In the genomic region with DNA sequence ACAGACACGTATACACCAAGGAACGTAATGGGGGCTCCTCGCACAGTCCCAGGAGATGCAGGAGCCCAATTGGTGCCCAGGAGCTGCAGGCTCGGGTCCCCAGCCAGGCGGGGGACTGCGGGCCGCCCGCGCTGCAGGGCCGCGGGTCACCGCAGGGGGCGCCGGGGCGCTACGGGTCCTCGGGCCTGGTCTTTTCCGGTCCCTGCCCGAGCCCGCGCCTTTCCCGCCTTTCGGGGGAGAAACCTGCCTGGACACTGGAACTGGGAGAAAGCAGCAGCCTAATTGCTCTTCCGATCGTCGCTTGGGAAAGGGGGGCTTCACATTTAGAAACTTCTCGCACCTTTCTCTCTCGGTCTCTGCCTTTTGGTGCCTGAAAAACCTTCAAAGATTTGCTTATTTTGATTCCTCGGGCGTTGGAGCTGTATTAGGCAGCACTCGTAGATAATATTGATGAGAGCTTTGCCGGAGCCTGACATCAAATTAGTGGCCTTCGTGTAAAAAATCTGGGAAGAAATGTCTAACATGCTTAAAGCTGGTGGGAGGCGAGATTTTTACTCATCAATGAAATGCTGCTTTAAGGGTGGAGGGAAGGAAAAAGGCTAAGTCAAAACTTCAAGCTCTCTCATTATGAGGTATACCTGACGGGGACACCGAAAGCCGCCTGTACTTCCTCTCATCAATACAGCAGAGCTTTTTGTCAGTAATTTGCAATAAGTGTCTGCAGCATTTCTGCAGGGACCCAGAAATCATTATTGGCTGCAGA, we compare ENCODE assay signal across 8 cellular contexts. TPM values are rescaled to one million over a fixed set of nuclear protein-coding genes. Genes with fewer than 3 reads are reported as not detected.
DNase-seq lines count a peak whose midpoint lies in the region; ATAC-seq and TF ChIP-seq lines count a peak whose summit lies in the region.

No MANE protein-coding gene starts in this region.

- H3K27me3 Mint-ChIP-seq in activated CD8-positive, alpha-beta T cell treated with anti-CD3 and anti-CD28 coated beads for 36 hours, result peaks cover 82% of the 10 kb centered on the region
- H3K27me3 Mint-ChIP-seq in activated CD8-positive, alpha-beta T cell treated with anti-CD3 and anti-CD28 coated beads, Interleukin-2, amount 10 ng/mL, durations not matched to agents 7 days and 5 days (ENCODE audit: low read depth), result peaks cover 79% of the 10 kb centered on the region
- H3K27me3 Mint-ChIP-seq in glutamatergic neuron (ENCODE audit: unreplicated experiment), result peaks cover 28% of the 10 kb centered on the region
- peaks cover 91% of the 10 kb centered on the region for H3K27me3 Mint-ChIP-seq in stimulated activated naive CD8-positive, alpha-beta T cell treated with anti-CD3 and anti-CD28 coated beads, Interleukin-15, amount 100 ng/mL, for 72 hours

- no peaks in the 10 kb centered on the region for H3K9me3 ChIP-seq in Panc1 (ENCODE audit: control insufficient read depth, insufficient read depth, low read depth, low read length)

- no peak overlapping the region for H3K27ac Mint-ChIP-seq in activated CD8-positive, alpha-beta T cell treated with anti-CD3 and anti-CD28 coated beads for 36 hours
- H3K27ac Mint-ChIP-seq in activated CD8-positive, alpha-beta T cell treated with anti-CD3 and anti-CD28 coated beads, Interleukin-2, amount 10 ng/mL, durations not matched to agents 7 days and 5 days, result no peak overlapping the region
- no peak overlapping the region for H3K27ac Mint-ChIP-seq in glutamatergic neuron (ENCODE audit: unreplicated experiment)
- H3K27ac Mint-ChIP-seq in stimulated activated naive CD8-positive, alpha-beta T cell treated with anti-CD3 and anti-CD28 coated beads, Interleukin-15, amount 100 ng/mL, for 72 hours, result no peak overlapping the region

- H3K36me3 ChIP-seq in Panc1 (ENCODE audit: control insufficient read depth, insufficient read depth, low read length), result no peaks in the 10 kb centered on the region

- H3K4me1 ChIP-seq in Panc1 (ENCODE audit: control insufficient read depth, insufficient read depth, low read length), result no peaks in the 10 kb centered on the region

- H3K4me1 Mint-ChIP-seq in activated CD8-positive, alpha-beta T cell treated with anti-CD3 and anti-CD28 coated beads for 36 hours (ENCODE audit: low read depth), result peaks cover 44% of the 10 kb centered on the region
- peaks cover 38% of the 10 kb centered on the region for H3K4me1 Mint-ChIP-seq in activated CD8-positive, alpha-beta T cell treated with anti-CD3 and anti-CD28 coated beads, Interleukin-2, amount 10 ng/mL, durations not matched to agents 7 days and 5 days (ENCODE audit: low read depth)
- H3K4me1 Mint-ChIP-seq in glutamatergic neuron (ENCODE audit: low read depth, unreplicated experiment), result peaks cover 17% of the 10 kb centered on the region
- peaks cover 63% of the 10 kb centered on the region for H3K4me1 Mint-ChIP-seq in stimulated activated naive CD8-positive, alpha-beta T cell treated with anti-CD3 and anti-CD28 coated beads, Interleukin-15, amount 100 ng/mL, for 72 hours

- TF ChIP-seq CTCF in activated CD8-positive, alpha-beta T cell treated with anti-CD3 and anti-CD28 coated beads for 36 hours (IDR thresholded peaks at IDR 0.05), result peak; percentile 90
- TF ChIP-seq CTCF in Panc1 (IDR thresholded peaks at IDR 0.05) (peak; percentile 65), glutamatergic neuron (IDR thresholded peaks at IDR 0.05; ENCODE audit: partially characterized antibody, unreplicated experiment) (peak; percentile 95)

- peaks cover 9% of the 10 kb centered on the region for H3K36me3 Mint-ChIP-seq in activated CD8-positive, alpha-beta T cell treated with anti-CD3 and anti-CD28 coated beads for 36 hours (ENCODE audit: low read depth)
- H3K36me3 Mint-ChIP-seq in activated CD8-positive, alpha-beta T cell treated with anti-CD3 and anti-CD28 coated beads, Interleukin-2, amount 10 ng/mL, durations not matched to agents 7 days and 5 days (ENCODE audit: low read depth), result peaks cover 17% of the 10 kb centered on the region
- H3K36me3 Mint-ChIP-seq in glutamatergic neuron (ENCODE audit: unreplicated experiment), result no peaks in the 10 kb centered on the region

- peaks cover 2% of the 10 kb centered on the region for H3K9me3 Mint-ChIP-seq in activated CD8-positive, alpha-beta T cell treated with anti-CD3 and anti-CD28 coated beads for 36 hours
- H3K9me3 Mint-ChIP-seq in activated CD8-positive, alpha-beta T cell treated with anti-CD3 and anti-CD28 coated beads, Interleukin-2, amount 10 ng/mL, durations not matched to agents 7 days and 5 days (ENCODE audit: insufficient read depth), result peaks cover 14% of the 10 kb centered on the region
- peaks cover 22% of the 10 kb centered on the region for H3K9me3 Mint-ChIP-seq in glutamatergic neuron (ENCODE audit: unreplicated experiment)
- no peaks in the 10 kb centered on the region for H3K9me3 Mint-ChIP-seq in stimulated activated naive CD8-positive, alpha-beta T cell treated with anti-CD3 and anti-CD28 coated beads, Interleukin-15, amount 100 ng/mL, for 72 hours

- peak; percentile 39 for DNase-seq in activated CD8-positive, alpha-beta T cell treated with anti-CD3 and anti-CD28 coated beads for 36 hours
- DNase-seq in activated CD8-positive, alpha-beta T cell treated with anti-CD3 and anti-CD28 coated beads, Interleukin-2, amount 10 ng/mL, durations not matched to agents 7 days and 5 days, result no peak
- DNase-seq in Panc1 (ENCODE audit: low read depth, low spot score) (no peak), glutamatergic neuron (peak; percentile 87), NCI-H1436 treated with DMSO at 0.1 percent for 48 hours (lab: John Stamatoyannopoulos, UW) (no peak), RKO (ENCODE audit: low spot score) (no peak)
- DNase-seq in stimulated activated naive CD8-positive, alpha-beta T cell treated with anti-CD3 and anti-CD28 coated beads, Interleukin-15, amount 100 ng/mL, for 72 hours, result no peak

- H3K27me3 ChIP-seq in Panc1 (ENCODE audit: control insufficient read depth, insufficient read depth, low read length), result peaks cover 11% of the 10 kb centered on the region

- intact Hi-C loops in activated CD8-positive, alpha-beta T cell treated with anti-CD3 and anti-CD28 coated beads for 36 hours (cut with micrococcal nuclease), result loop anchor here (5.0 to 10.0 kb wide), 3 partner anchors 108 to 435 kb away; no protein-coding TSS in a partner anchor
- intact Hi-C loops in Panc1 (cut with micrococcal nuclease; ENCODE audit: unreplicated experiment), result no loop called here

- ATAC-seq in activated CD8-positive, alpha-beta T cell treated with anti-CD3 and anti-CD28 coated beads for 36 hours, result peak; percentile 58
- no peak for ATAC-seq in activated CD8-positive, alpha-beta T cell treated with anti-CD3 and anti-CD28 coated beads, Interleukin-2, amount 10 ng/mL, durations not matched to agents 7 days and 5 days
- no peak for ATAC-seq in Panc1
- peak; percentile 67 for ATAC-seq in stimulated activated naive CD8-positive, alpha-beta T cell treated with anti-CD3 and anti-CD28 coated beads, Interleukin-15, amount 100 ng/mL, for 72 hours
- no peak for ATAC-seq in HG02588 (IDR thresholded peaks at IDR 0.05; ENCODE audit: unreplicated experiment)

- H3K27ac ChIP-seq in Panc1 (ENCODE audit: low read length), result no peak overlapping the region

- in situ Hi-C loops in Panc1 (cut with HindIII; ENCODE audit: low pct_unique_long_range_greater_than_20kb, low sequenced_read_pairs), result no loop called here

- POLR2A ChIA-PET in activated CD8-positive, alpha-beta T cell treated with anti-CD3 and anti-CD28 coated beads for 36 hours (lab: Charles Lee), result interaction anchor here (0.7 to 0.8 kb wide), 2 partner anchors 10 to 16 kb away, joined by 3 read pairs; no protein-coding TSS in a partner anchor
- POLR2A ChIA-PET in activated CD8-positive, alpha-beta T cell treated with anti-CD3 and anti-CD28 coated beads, Interleukin-2, amount 10 ng/mL, durations not matched to agents 7 days and 5 days (lab: Charles Lee), result no interaction called here
- POLR2A ChIA-PET in Panc1 (lab: Charles Lee), result interaction anchor here (0.6 kb wide), 1 partner anchor 215 kb away, joined by 5 read pairs; no protein-coding TSS in a partner anchor

- BruUV-seq in Panc1 (replicated peaks; lab: Mats Ljungman, UMichigan), result no TSS peak

- no peak overlapping the region for H3K4me3 ChIP-seq in Panc1 (ENCODE audit: low read depth in 2 of 2, low read length in 2 of 2)

- CTCF ChIA-PET in activated CD8-positive, alpha-beta T cell treated with anti-CD3 and anti-CD28 coated beads for 36 hours (lab: Charles Lee), result interaction anchor here (0.8 to 6.1 kb wide), 19 partner anchors 9 to 684 kb away, joined by 3 to 50 read pairs (median 4); no protein-coding TSS in a partner anchor
- CTCF ChIA-PET in activated CD8-positive, alpha-beta T cell treated with anti-CD3 and anti-CD28 coated beads, Interleukin-2, amount 10 ng/mL, durations not matched to agents 7 days and 5 days (lab: Charles Lee), result interaction anchor here (0.8 to 4.9 kb wide), 6 partner anchors 9 to 436 kb away, joined by 3 to 38 read pairs (median 8); no protein-coding TSS in a partner anchor
- CTCF ChIA-PET in Panc1 (lab: Charles Lee), result interaction anchor here (0.6 to 1.7 kb wide), 3 partner anchors 8 to 291 kb away, joined by 4 read pairs; no protein-coding TSS in a partner anchor

- peak overlapping the region; percentile 44 for H3K4me3 Mint-ChIP-seq in activated CD8-positive, alpha-beta T cell treated with anti-CD3 and anti-CD28 coated beads for 36 hours
- H3K4me3 Mint-ChIP-seq in activated CD8-positive, alpha-beta T cell treated with anti-CD3 and anti-CD28 coated beads, Interleukin-2, amount 10 ng/mL, durations not matched to agents 7 days and 5 days, result no peak overlapping the region
- peak overlapping the region; percentile 85 for H3K4me3 Mint-ChIP-seq in glutamatergic neuron (ENCODE audit: unreplicated experiment)
- peak overlapping the region; percentile 73 to 80 for H3K4me3 Mint-ChIP-seq in stimulated activated naive CD8-positive, alpha-beta T cell treated with anti-CD3 and anti-CD28 coated beads, Interleukin-15, amount 100 ng/mL, for 72 hours

RNA-seq across cellular contexts. Expression of a gene that starts 12.6 kb away (rescaled TPM):
- total RNA-seq in activated CD8-positive, alpha-beta T cell treated with anti-CD3 and anti-CD28 coated beads for 36 hours, result not detected
- total RNA-seq in activated CD8-positive, alpha-beta T cell treated with anti-CD3 and anti-CD28 coated beads, Interleukin-2, amount 10 ng/mL, durations not matched to agents 7 days and 5 days, result not detected
- total RNA-seq in Panc1 (2021; ENCODE audit: unreplicated experiment) (not detected), glutamatergic neuron (ENCODE audit: unreplicated experiment) (0.27 TPM)
- polyA plus RNA-seq in Panc1 (2012; ENCODE audit: insufficient read length), result not detected

Comparison
In these comparisons a context has a peak if more than half of its experiments do, and no peak if none do; other contexts are left out.
1. ATAC-seq: peak in activated CD8-positive, alpha-beta T cell treated with anti-CD3 and anti-CD28 coated beads for 36 hours (single experiment) and stimulated activated naive CD8-positive, alpha-beta T cell treated with anti-CD3 and anti-CD28 coated beads, Interleukin-15, amount 100 ng/mL, for 72 hours (single experiment); none in activated CD8-positive, alpha-beta T cell treated with anti-CD3 and anti-CD28 coated beads, Interleukin-2, amount 10 ng/mL, durations not matched to agents 7 days and 5 days (single experiment), Panc1 (single experiment) and HG02588 (single experiment).
2. DNase-seq: peak in activated CD8-positive, alpha-beta T cell treated with anti-CD3 and anti-CD28 coated beads for 36 hours (single experiment) and glutamatergic neuron (single experiment); none in activated CD8-positive, alpha-beta T cell treated with anti-CD3 and anti-CD28 coated beads, Interleukin-2, amount 10 ng/mL, durations not matched to agents 7 days and 5 days (single experiment), Panc1 (single experiment), stimulated activated naive CD8-positive, alpha-beta T cell treated with anti-CD3 and anti-CD28 coated beads, Interleukin-15, amount 100 ng/mL, for 72 hours (0 of 2), NCI-H1436 treated with DMSO at 0.1 percent for 48 hours (single experiment) and RKO (single experiment).
3. Peak in every context shown above with its lines, with median percentiles within 50 percentile points of each other: CTCF ChIP-seq.